In genomic region chr2:70029814-70030409, GRCh38 we compare ENCODE assay signal across 8 cellular contexts. TPM values are rescaled to one million over a fixed set of nuclear protein-coding genes. Genes with fewer than 3 reads are reported as not detected.
DNase-seq lines count a peak whose midpoint lies in the region; ATAC-seq, FAIRE-seq and TF ChIP-seq lines count a peak whose summit lies in the region.

No MANE protein-coding gene starts in this region.

- peaks cover 7% of the 10 kb centered on the region for H3F3A ChIP-seq in smooth muscle cell (ENCODE audit: low read depth)

- BruUV-seq in K562 (replicated peaks; lab: Mats Ljungman, UMichigan) = no TSS peak

- WGBS in K562 (ENCODE audit: insufficient coverage, low coverage, missing lambda C conversion rate) = 3% methylated on average over 3 of the region's 3 CpGs
- WGBS in smooth muscle cell (ENCODE audit: low lambda C conversion rate) = 29% methylated on average over 3 of the region's 3 CpGs

- H3K4me3 ChIP-seq in K562 (no peak overlapping the region), smooth muscle cell (no peak overlapping the region)

- H3K27ac ChIP-seq in K562 (ENCODE audit: extremely low read depth, low read depth, low read length) = peak overlapping the region; percentile 76
- H3K27ac ChIP-seq in smooth muscle cell (ENCODE audit: low read depth) = peak overlapping the region; percentile 62

- no peaks in the 10 kb centered on the region for H3K9me3 ChIP-seq in K562 (replicated peaks; ENCODE audit: control insufficient read depth, insufficient read depth, low read depth, low read length)
- H3K9me3 ChIP-seq in smooth muscle cell (replicated peaks; ENCODE audit: low read depth) = no peaks in the 10 kb centered on the region

- intact Hi-C loops in K562 (cut with micrococcal nuclease) = no loop called here

- ATAC-seq in K562 (peak; percentile 96), HG03521 (IDR thresholded peaks at IDR 0.05; ENCODE audit: unreplicated experiment) (no peak)
- ATAC-seq in activated CD4-positive, CD25-positive, alpha-beta regulatory T cell treated with anti-CD3 and anti-CD28 coated beads, Interleukin-2, amount 50 U/mL, for 24 hours = no peak

- peak; percentile 93 for FAIRE-seq in K562 (lab: Jason Lieb, UNC)

- H2AFZ ChIP-seq in K562 (ENCODE audit: low read depth, low read length) (peak overlapping the region; percentile 83), smooth muscle cell (ENCODE audit: low read depth) (no peak overlapping the region)

- H3K9me1 ChIP-seq in K562 (ENCODE audit: control insufficient read depth, insufficient read depth, low read length) = no peaks in the 10 kb centered on the region

- H3K79me2 ChIP-seq in K562 (ENCODE audit: control insufficient read depth, insufficient read depth, low read length) = no peaks in the 10 kb centered on the region
- no peaks in the 10 kb centered on the region for H3K79me2 ChIP-seq in smooth muscle cell (ENCODE audit: low read depth)

- H3K36me3 ChIP-seq in K562 (ENCODE audit: control insufficient read depth, insufficient read depth, low read length) (no peaks in the 10 kb centered on the region), smooth muscle cell (ENCODE audit: low read depth) (no peaks in the 10 kb centered on the region)

- peak; percentile 54 for DNase-seq in HEK293T (ENCODE audit: extremely low spot score)
- peak; percentile 80 to 92 (median 87) for DNase-seq in K562 (ENCODE audit: extremely low read depth in 1 of 4, low spot score in 3 of 4)
- DNase-seq in iPS-NIHi11 (ENCODE audit: low spot score) = peak; percentile 79
- DNase-seq in smooth muscle cell (lab: John Stamatoyannopoulos, UW; ENCODE audit: unreplicated experiment) = peak; percentile 19
- no peak for DNase-seq in NCI-H1694 treated with DMSO at 0.1 percent for 48 hours (lab: John Stamatoyannopoulos, UW)
- DNase-seq in cortex of kidney (lab: John Stamatoyannopoulos, UW) = no peak

- peak; percentile 34; the same call in 1 of the 2 replicates for TF ChIP-seq EP300 in K562 (IDR thresholded peaks at IDR 0.05; ENCODE audit: low read length)

- POLR2A ChIA-PET in HEK293T (lab: Yijun Ruan, JAX) = interaction anchor here (1.6 kb wide), 1 partner anchor 116 kb away, joined by 5 read pairs; the partner anchor contains the start of gene MXD1
- POLR2A ChIA-PET in K562 (lab: Yijun Ruan, JAX) = interaction anchor here (0.6 to 1.7 kb wide), 10 partner anchors 8 to 386 kb away, joined by 3 to 8 read pairs (median 4); partner anchors contain the start of gene MXD1

- H3K9ac ChIP-seq in K562 (ENCODE audit: insufficient read depth in 1 of 2, low read depth in 2 of 2, low read length in 2 of 2) (peak overlapping the region; percentile 54 to 84), smooth muscle cell (ENCODE audit: low read depth) (no peak overlapping the region)

- TF ChIP-seq CTCF in K562 (IDR thresholded peaks at IDR 0.05 in 2 of 3, conservative IDR thresholded peaks at IDR 0.05 in 1 of 3; ENCODE audit: insufficient read depth in 2 of 3, low read depth in 1 of 3, low read length in 3 of 3) = peak in 1 of 3 experiments; percentile 6; a peak in 1 of 6 replicates
- no peak for TF ChIP-seq CTCF in smooth muscle cell (IDR thresholded peaks at IDR 0.05; ENCODE audit: borderline replicate concordance, insufficient read depth, poor library complexity, severe bottlenecking)

- in situ Hi-C loops in K562 (cut with MboI) = no loop called here

- peak; percentile 66 for TF ChIP-seq POLR2A in K562 (conservative IDR thresholded peaks at IDR 0.05)

- H3K27me3 ChIP-seq in K562 (ENCODE audit: control insufficient read depth in 2 of 2, insufficient read depth in 2 of 2, low read length in 2 of 2) = no peaks in the 10 kb centered on the region
- H3K27me3 ChIP-seq in smooth muscle cell (ENCODE audit: low read depth) = no peaks in the 10 kb centered on the region

- TF ChIP-seq RAD21 in K562 (CRISPR knock-in tag; conservative IDR thresholded peaks at IDR 0.05 in 1 of 2, IDR thresholded peaks at IDR 0.05 in 1 of 2) = no peak; a peak in 1 of 4 replicates

- H4K20me1 ChIP-seq in K562 (replicated peaks; ENCODE audit: control insufficient read depth, insufficient read depth, low read length) (no peaks in the 10 kb centered on the region), smooth muscle cell (ENCODE audit: low read depth) (no peaks in the 10 kb centered on the region)

- CTCF ChIA-PET in HEK293T (lab: Yijun Ruan, JAX) (interaction anchor here (0.7 kb wide), 1 partner anchor 261 kb away, joined by 3 read pairs; no protein-coding TSS in a partner anchor), K562 (lab: Yijun Ruan, JAX; ENCODE audit: low intra/inter-chr PET ratio) (no interaction called here)

- peak overlapping the region; percentile 54 for H3K4me2 ChIP-seq in K562 (ENCODE audit: insufficient read depth, low read length)
- H3K4me2 ChIP-seq in smooth muscle cell = peak overlapping the region; percentile 75

- peaks cover 17 to 27% of the 10 kb centered on the region in 2 experiments; a peak in 4 of 5 replicates for H3K4me1 ChIP-seq in K562 (replicated peaks in 1 of 2; ENCODE audit: control insufficient read depth in 2 of 2, insufficient read depth in 2 of 2, low read length in 2 of 2)
- H3K4me1 ChIP-seq in smooth muscle cell (ENCODE audit: low read depth) = peaks cover 8% of the 10 kb centered on the region

TF ChIP-seq in HEK293T, 16 proteins besides CTCF, POLR2A, EP300 and RAD21:
- TF ChIP-seq TARDBP (IDR thresholded peaks at IDR 0.05) = no peak
- TF ChIP-seq SUZ12 (IDR thresholded peaks at IDR 0.05) = no peak
- TF ChIP-seq L3MBTL2 (conservative IDR thresholded peaks at IDR 0.05) = no peak
- TF ChIP-seq PKNOX1 (IDR thresholded peaks at IDR 0.05) = no peak
- TF ChIP-seq HDGF (IDR thresholded peaks at IDR 0.05; ENCODE audit: borderline replicate concordance) = no peak
- no peak for TF ChIP-seq ELF4 (IDR thresholded peaks at IDR 0.05)
- TF ChIP-seq FOXK2 (IDR thresholded peaks at IDR 0.05) = no peak
- TF ChIP-seq SP1 (IDR thresholded peaks at IDR 0.05) = no peak
- no peak for TF ChIP-seq CTBP1 (IDR thresholded peaks at IDR 0.05; ENCODE audit: borderline replicate concordance)
- no peak for TF ChIP-seq ZNF384 (IDR thresholded peaks at IDR 0.05)
- TF ChIP-seq BHLHE40 (IDR thresholded peaks at IDR 0.05; ENCODE audit: borderline replicate concordance) = no peak
- TF ChIP-seq ARNT (IDR thresholded peaks at IDR 0.05) = no peak
- no peak for TF ChIP-seq NFRKB (IDR thresholded peaks at IDR 0.05)

TF ChIP-seq in K562, 482 proteins besides CTCF, POLR2A, EP300 and RAD21 (continues in another document):
- TF ChIP-seq JUND (IDR thresholded peaks at IDR 0.05; ENCODE audit: borderline replicate concordance, low read depth, low read length) (peak; percentile 41; the same call in 1 of the 2 replicates), JUND (tag; IDR thresholded peaks at IDR 0.05; ENCODE audit: borderline replicate concordance, low read depth, low read length) (peak; percentile 30; the same call in 1 of the 3 replicates), PRDM10 (IDR thresholded peaks at IDR 0.05; ENCODE audit: partially characterized antibody) (peak; percentile 28), BHLHE40 (IDR thresholded peaks at IDR 0.05; ENCODE audit: low read length) (peak; percentile 42; the same call in 1 of the 2 replicates)

RNA-seq across cellular contexts. Expression of gene PCBP1, which starts 57.4 kb away (rescaled TPM):
- total RNA-seq in K562 (2011; cell fraction: chromatin; rRNA removed; ENCODE audit: low replicate concordance) = 30.2 and 53.7 TPM in 2 replicates
- total RNA-seq in K562 (2011; cell fraction: nucleolus; rRNA removed) = 60.7 and 63.0 TPM in 2 replicates
- total RNA-seq in K562 (2011; cell fraction: nucleoplasm; rRNA removed) = 58.0 and 69.2 TPM in 2 replicates
- total RNA-seq in K562 (2014; rRNA removed) (78.1 and 99.4 TPM in 2 replicates), K562 (2014; rRNA removed; fragmentation: Illumina TruSeq; extraction: Trizol) (58.9 and 61.9 TPM in 2 replicates), K562 (2015; rRNA removed; fragmentation: Illumina TruSeq; extraction: Trizol) (72.5 and 76.0 TPM in 2 replicates), K562 (2021) (407 and 420 TPM in 2 replicates), smooth muscle cell (90.7 and 109 TPM in 2 replicates)
- polyA plus RNA-seq in K562 (2011; rRNA removed) (122 and 123 TPM in 2 replicates), K562 (2014; fragmentation: Illumina TruSeq; extraction: Trizol) (347 and 391 TPM in 2 replicates), K562 (2014; fragmentation: Nextera tagmentation; extraction: Ambion mirVana) (10 to 100 TPM; 19.2 to 23.9 TPM), K562 (2014; rRNA removed) (212 and 227 TPM in 2 replicates), smooth muscle cell (145 and 150 TPM in 2 replicates)
- polyA plus RNA-seq in K562 (2011; cell fraction: cytosol; rRNA removed) = 131 and 249 TPM in 2 replicates
- polyA plus RNA-seq in K562 (2011; cell fraction: nucleus; rRNA removed) = 78.5 and 114 TPM in 2 replicates
- 431 TPM in 2 replicates for polyA plus RNA-seq in K562 (2012)
- polyA minus RNA-seq in K562 (2011; rRNA and poly(A)+ RNA removed) = 55.6 and 69.8 TPM in 2 replicates
- 92.3 and 95.3 TPM in 2 replicates for polyA minus RNA-seq in K562 (2011; cell fraction: cytosol; rRNA and poly(A)+ RNA removed)
- 36.1 and 36.7 TPM in 2 replicates for polyA minus RNA-seq in K562 (2011; cell fraction: nucleus; rRNA and poly(A)+ RNA removed)

Comparison
In these comparisons a context has a peak if more than half of its experiments do, and no peak if none do; other contexts are left out.
1. DNase-seq: peak in HEK293T (single experiment), K562 (4 of 4), iPS-NIHi11 (single experiment) and smooth muscle cell (single experiment); none in NCI-H1694 treated with DMSO at 0.1 percent for 48 hours (single experiment) and cortex of kidney (single experiment).